9 cellular contexts compared by ENCODE assay signal in genomic region chr16:55657616-55658015, GRCh38. TPM values are rescaled to one million over a fixed set of nuclear protein-coding genes. Genes with fewer than 3 reads are reported as not detected.
"Had no signal": no experiment of that assay in that cellular context is flagged by ENCODE, and none has a peak within 500 bp of the region (broad histone marks: within the 10 kb centered on the region; RNA-seq: fewer than 3 reads in every experiment).

No MANE protein-coding gene starts in this region.

- H3K27ac Mint-ChIP-seq: GM23338, H9, IgD-negative memory B cell had no signal

- H3K4me1 Mint-ChIP-seq: IgD-negative memory B cell had no signal

- ATAC-seq: GM23338, HepG2 had no signal

- H3K36me3 Mint-ChIP-seq: IgD-negative memory B cell had no signal

- H3K9me3 Mint-ChIP-seq: IgD-negative memory B cell had no signal

- H3K27ac ChIP-seq: HL-60 had no signal

- DNase-seq: H9, HCEC 1CT, KBM-7 had no signal

RNA-seq across cellular contexts. Expression of gene SLC6A2, which starts 1.8 kb away (rescaled TPM):
- total RNA-seq: H1, HT1080 had no signal
- polyA plus RNA-seq: IgD-negative memory B cell had no signal
